In genomic region chr17:50841277-50841948, GRCh38 we compare ENCODE assay signal across 19 cellular contexts. TPM values are rescaled to one million over a fixed set of nuclear protein-coding genes. Genes with fewer than 3 reads are reported as not detected.
A peak's percentile ranks its signal among the peaks of the same experiment; 100 is the strongest.
DNase-seq lines count a peak whose midpoint lies in the region; ATAC-seq, FAIRE-seq and TF ChIP-seq lines count a peak whose summit lies in the region.
"Had no signal": no experiment of that assay in that cellular context is flagged by ENCODE, and none has a peak within 500 bp of the region (broad histone marks: within the 10 kb centered on the region; RNA-seq: fewer than 3 reads in every experiment).

No MANE protein-coding gene starts in this region.

- peak overlapping the region; percentile 11 for H4K91ac ChIP-seq in neuronal stem cell (ENCODE audit: low read depth, low read length, poor library complexity)

- H3K27ac Mint-ChIP-seq in brain, result peak overlapping the region; percentile 73 to 88 (median 81)
- H3K27ac Mint-ChIP-seq: activated CD4-positive, alpha-beta memory T cell treated with anti-CD3 and anti-CD28 coated beads, Interleukin-2, amount 10 ng/mL, durations not matched to agents 7 days and 5 days; activated T-helper 1 cell treated with anti-CD3 and anti-CD28 coated beads, Interleukin-12 subunit alpha, Interleukin-12 subunit beta, Interleukin-2, Interleukin-4 antibody, amounts not matched to agents 30 ng/mL and 10 ng/mL and 1 ng/mL, durations not matched to agents 14 hours and 24 hours and 36 hours had no signal

- H3K9me3 Mint-ChIP-seq in brain, result no peaks in the 10 kb centered on the region
- H3K9me3 Mint-ChIP-seq: activated CD4-positive, alpha-beta memory T cell treated with anti-CD3 and anti-CD28 coated beads, Interleukin-2, amount 10 ng/mL, durations not matched to agents 7 days and 5 days; activated T-helper 1 cell treated with anti-CD3 and anti-CD28 coated beads, Interleukin-12 subunit alpha, Interleukin-12 subunit beta, Interleukin-2, Interleukin-4 antibody, amounts not matched to agents 30 ng/mL and 10 ng/mL and 1 ng/mL, durations not matched to agents 14 hours and 24 hours and 36 hours; naive thymus-derived CD4-positive, alpha-beta T cell had no signal

- H3K27ac ChIP-seq in neuronal stem cell (replicated peaks; ENCODE audit: low read length), result no peak overlapping the region
- H3K27ac ChIP-seq: 22Rv1, adrenal gland, spleen, thoracic aorta had no signal

- H3K79me1 ChIP-seq in neuronal stem cell (ENCODE audit: low read depth, low read length), result no peaks in the 10 kb centered on the region

- H2BK120ac ChIP-seq in neuronal stem cell (ENCODE audit: low read depth, low read length), result no peak overlapping the region

- H3K14ac ChIP-seq in neuronal stem cell (ENCODE audit: low read length), result no peak overlapping the region

- peaks cover 47% of the 10 kb centered on the region for H3K4me1 Mint-ChIP-seq in brain
- H3K4me1 Mint-ChIP-seq: activated CD4-positive, alpha-beta memory T cell treated with anti-CD3 and anti-CD28 coated beads, Interleukin-2, amount 10 ng/mL, durations not matched to agents 7 days and 5 days had no signal

- H3K36me3 Mint-ChIP-seq in brain, result no peaks in the 10 kb centered on the region
- H3K36me3 Mint-ChIP-seq: naive thymus-derived CD4-positive, alpha-beta T cell had no signal

- peak; percentile 36 for FAIRE-seq in HTR-8/SVneo (lab: Jason Lieb, UNC)
- FAIRE-seq: GM12878 had no signal

- peak; percentile 32 for DNase-seq in NCI-H82 (lab: John Stamatoyannopoulos, UW)
- DNase-seq in NCI-H82 treated with DMSO at 0.1 percent for 48 hours (lab: John Stamatoyannopoulos, UW; ENCODE audit: unreplicated experiment), result no peak
- no peak for DNase-seq in HTR-8/SVneo (ENCODE audit: insufficient read length, low spot score)
- no peak for DNase-seq in neuronal stem cell (ENCODE audit: low spot score)
- no peak for DNase-seq in NOMO-1 treated with dmso at 0.1 percent for 144 hours (lab: John Stamatoyannopoulos, UW; ENCODE audit: unreplicated experiment)
- DNase-seq in activated CD4-positive, CD25-positive, alpha-beta regulatory T cell treated with anti-CD3 and anti-CD28 coated beads, Interleukin-2, amount 50 U/mL, for 72 hours, result no peak
- DNase-seq: DMS 273 treated with DMSO at 0.1 percent for 48 hours; NK-92 treated with Interleukin-12 subunit alpha and Interleukin-12 subunit beta, amount 100 ng/mL, for 24 hours; spleen had no signal

- no peak overlapping the region for H3K4me2 ChIP-seq in neuronal stem cell (ENCODE audit: insufficient read depth, low read length, poor library complexity, severe bottlenecking)

- peak overlapping the region; percentile 85 for H2AFZ ChIP-seq in neuronal stem cell (ENCODE audit: low read length)

- no peaks in the 10 kb centered on the region for H3K27me3 Mint-ChIP-seq in brain
- H3K27me3 Mint-ChIP-seq: activated CD4-positive, alpha-beta memory T cell treated with anti-CD3 and anti-CD28 coated beads, Interleukin-2, amount 10 ng/mL, durations not matched to agents 7 days and 5 days had no signal

- H3K9ac ChIP-seq in neuronal stem cell (ENCODE audit: low read depth, low read length, poor library complexity), result no peak overlapping the region

- peak overlapping the region; percentile 67 for H3K18ac ChIP-seq in neuronal stem cell (ENCODE audit: low read length)

- H2AK5ac ChIP-seq in neuronal stem cell (ENCODE audit: low read depth, low read length), result peak overlapping the region; percentile 3

- no peak overlapping the region for H3K4ac ChIP-seq in neuronal stem cell (ENCODE audit: low read length)

- no peak overlapping the region for H2BK12ac ChIP-seq in neuronal stem cell (ENCODE audit: low read length)

- no peaks in the 10 kb centered on the region for H3K36me3 ChIP-seq in neuronal stem cell (replicated peaks in 1 of 2; ENCODE audit: control insufficient read depth in 2 of 2, insufficient read depth in 2 of 2, low read length in 2 of 2)
- H3K36me3 ChIP-seq: adrenal gland, spleen, thoracic aorta had no signal

- no peaks in the 10 kb centered on the region for H3K9me3 ChIP-seq in neuronal stem cell (replicated peaks in 1 of 2; ENCODE audit: control insufficient read depth in 2 of 2, insufficient read depth in 1 of 2, low read depth in 1 of 2, low read length in 2 of 2)
- H3K9me3 ChIP-seq: adrenal gland, spleen, thoracic aorta had no signal

- peak overlapping the region; percentile 3 for H2BK15ac ChIP-seq in neuronal stem cell (ENCODE audit: low read length)

- H3K4me3 Mint-ChIP-seq in brain, result peak overlapping the region in 3 of 5 experiments; percentile 4 to 31 (median 12)
- H3K4me3 Mint-ChIP-seq: activated CD4-positive, alpha-beta memory T cell treated with anti-CD3 and anti-CD28 coated beads, Interleukin-2, amount 10 ng/mL, durations not matched to agents 7 days and 5 days; activated T-helper 1 cell treated with anti-CD3 and anti-CD28 coated beads, Interleukin-12 subunit alpha, Interleukin-12 subunit beta, Interleukin-2, Interleukin-4 antibody, amounts not matched to agents 30 ng/mL and 10 ng/mL and 1 ng/mL, durations not matched to agents 14 hours and 24 hours and 36 hours; naive thymus-derived CD4-positive, alpha-beta T cell had no signal

- WGBS in neuronal stem cell (ENCODE audit: extremely low coverage in 2 of 2, insufficient read length in 2 of 2, insufficient replicate concordance in 1 of 2), 2 donors, result no CpG with 5 or more reads among the region's 11 CpGs

- no peak overlapping the region for H2BK5ac ChIP-seq in neuronal stem cell (ENCODE audit: low read length)

- H3K4me1 ChIP-seq in neuronal stem cell (ENCODE audit: control insufficient read depth in 2 of 2, insufficient read depth in 1 of 2, low read depth in 1 of 2, low read length in 2 of 2), result peaks cover 8 to 21% of the 10 kb centered on the region in 2 donors
- H3K4me1 ChIP-seq: adrenal gland had no signal

- H4K8ac ChIP-seq in neuronal stem cell (ENCODE audit: low read depth, low read length), result no peak overlapping the region

- ATAC-seq in HG03108 (IDR thresholded peaks at IDR 0.05; ENCODE audit: unreplicated experiment), result no peak

- no peak overlapping the region for H3K23ac ChIP-seq in neuronal stem cell (ENCODE audit: low read depth, low read length, poor library complexity)

- peaks cover 0 to 62% (median 0%) of the 10 kb centered on the region in 3 experiments for H3K27me3 ChIP-seq in neuronal stem cell (ENCODE audit: control insufficient read depth in 3 of 3, insufficient read depth in 3 of 3, low read depth in 1 of 3, low read length in 3 of 3)
- H3K27me3 ChIP-seq: adrenal gland, spleen had no signal

- H3K4me3 ChIP-seq in neuronal stem cell (ENCODE audit: low read length in 2 of 2), result no peak overlapping the region
- H3K4me3 ChIP-seq: adrenal gland, GM12878, spleen, thoracic aorta had no signal

- no peak for TF ChIP-seq CTCF in brain (conservative IDR thresholded peaks at IDR 0.05)

RNA-seq across cellular contexts. Expression of gene WFIKKN2, which starts 6.0 kb away (rescaled TPM):
- 0.70 TPM for polyA plus RNA-seq in brain (ENCODE audit: insufficient read depth, low read depth, low replicate concordance)
- 0.03 TPM for polyA plus RNA-seq in neuronal stem cell (2013, experiment 1 of 2)
- polyA plus RNA-seq in neuronal stem cell (2013, experiment 2 of 2), result 0.01 TPM
- polyA plus RNA-seq: BJ; GM12878; naive thymus-derived CD4-positive, alpha-beta T cell had no signal

RNA-seq across cellular contexts. Expression of gene TOB1, which starts 24.7 kb away (rescaled TPM):
- polyA plus RNA-seq in brain (ENCODE audit: insufficient read depth, low read depth, low replicate concordance), result 14.6 TPM
- 44.9 TPM for polyA plus RNA-seq in neuronal stem cell (2013, experiment 1 of 2)
- 45.0 TPM for polyA plus RNA-seq in neuronal stem cell (2013, experiment 2 of 2)
